17 cellular contexts compared by ENCODE assay signal in genomic region chr1:12228979-12229378, GRCh38. TPM values are rescaled to one million over a fixed set of nuclear protein-coding genes. Genes with fewer than 3 reads are reported as not detected.
A peak's percentile ranks its signal among the peaks of the same experiment; 100 is the strongest.
DNase-seq lines count a peak whose midpoint lies in the region; TF ChIP-seq lines count a peak whose summit lies in the region.
"Had no signal": no experiment of that assay in that cellular context is flagged by ENCODE, and none has a peak within 500 bp of the region (broad histone marks: within the 10 kb centered on the region; RNA-seq: fewer than 3 reads in every experiment).

No MANE protein-coding gene starts in this region.

- no peaks in the 10 kb centered on the region for H3K9me2 ChIP-seq in hepatocyte (replicated peaks; ENCODE audit: insufficient read depth)

- TF ChIP-seq CTCF in brain (conservative IDR thresholded peaks at IDR 0.05) (no peak), neural crest cell (conservative IDR thresholded peaks at IDR 0.05) (no peak), hepatocyte (IDR thresholded peaks at IDR 0.05; ENCODE audit: poor library complexity) (no peak)

- H3K4me3 Mint-ChIP-seq in activated T-cell treated with anti-CD3 and anti-CD28 coated beads, Interleukin-2, amount 50 U/mL, for 24 hours, result peak overlapping the region; percentile 62
- H3K4me3 Mint-ChIP-seq in brain (peak overlapping the region; percentile 75 to 87 (median 81)), neural crest cell (peak overlapping the region; percentile 82)

- H3K4me2 ChIP-seq in hepatocyte, result no peak overlapping the region
- H3K4me2 ChIP-seq: KMS-11 had no signal

- peaks cover 23% of the 10 kb centered on the region for H3K4me1 Mint-ChIP-seq in activated T-cell treated with anti-CD3 and anti-CD28 coated beads, Interleukin-2, amount 50 U/mL, for 24 hours (ENCODE audit: low read depth)
- H3K4me1 Mint-ChIP-seq in brain, result peaks cover 15% of the 10 kb centered on the region
- peaks cover 5% of the 10 kb centered on the region for H3K4me1 Mint-ChIP-seq in neural crest cell

- WGBS in hepatocyte (ENCODE audit: low lambda C conversion rate, missing lambda C conversion rate), result 91% methylated on average over 7 of the region's 7 CpGs

- peaks cover 7% of the 10 kb centered on the region for H3K4me1 ChIP-seq in hepatocyte (ENCODE audit: insufficient read depth)

- no peaks in the 10 kb centered on the region for H3K9me3 Mint-ChIP-seq in activated T-cell treated with anti-CD3 and anti-CD28 coated beads, Interleukin-2, amount 50 U/mL, for 24 hours
- H3K9me3 Mint-ChIP-seq in brain (peaks cover 2 to 6% (median 5%) of the 10 kb centered on the region in 5 experiments), neural crest cell (peaks cover 3% of the 10 kb centered on the region)

- H3K27ac Mint-ChIP-seq in activated T-cell treated with anti-CD3 and anti-CD28 coated beads, Interleukin-2, amount 50 U/mL, for 24 hours, result no peak overlapping the region
- H3K27ac Mint-ChIP-seq in brain (peak overlapping the region in 1 of 5 experiments; percentile 55), neural crest cell (ENCODE audit: unreplicated experiment) (no peak overlapping the region)

- H3K36me3 ChIP-seq in hepatocyte (replicated peaks; ENCODE audit: insufficient read depth, low read depth), result no peaks in the 10 kb centered on the region
- H3K36me3 ChIP-seq: prostate gland had no signal

- peaks cover 40% of the 10 kb centered on the region for H3K79me2 ChIP-seq in hepatocyte

- H3K9me3 ChIP-seq in hepatocyte (ENCODE audit: low read depth), result no peaks in the 10 kb centered on the region
- H3K9me3 ChIP-seq: gastroesophageal sphincter, prostate gland, testis had no signal

- no peaks in the 10 kb centered on the region for H3K27me3 Mint-ChIP-seq in activated T-cell treated with anti-CD3 and anti-CD28 coated beads, Interleukin-2, amount 50 U/mL, for 24 hours
- peaks cover 14% of the 10 kb centered on the region for H3K27me3 Mint-ChIP-seq in brain
- no peaks in the 10 kb centered on the region for H3K27me3 Mint-ChIP-seq in neural crest cell (ENCODE audit: low read depth)

- H3K27ac ChIP-seq in hepatocyte, result no peak overlapping the region
- H3K27ac ChIP-seq: KMS-11, prostate gland had no signal

- no peaks in the 10 kb centered on the region for H3K27me3 ChIP-seq in hepatocyte
- H3K27me3 ChIP-seq: BLaER1 treated with 17β-estradiol and CSF1 and Interleukin-3, amounts not matched to agents 10 nM and 100 nM; gastroesophageal sphincter; testis had no signal

- no peaks in the 10 kb centered on the region for H4K20me1 ChIP-seq in hepatocyte (ENCODE audit: insufficient read depth, poor library complexity, severe bottlenecking)

- H3K4me3 ChIP-seq in hepatocyte, result no peak overlapping the region

- peaks cover 8% of the 10 kb centered on the region for H3K36me3 Mint-ChIP-seq in activated T-cell treated with anti-CD3 and anti-CD28 coated beads, Interleukin-2, amount 50 U/mL, for 24 hours (ENCODE audit: low read depth)
- H3K36me3 Mint-ChIP-seq in brain (peaks cover 5% of the 10 kb centered on the region), neural crest cell (ENCODE audit: low read depth) (no peaks in the 10 kb centered on the region)

- no peak for DNase-seq in activated T-cell treated with anti-CD3 and anti-CD28 coated beads, Interleukin-2, amount 50 U/mL, for 24 hours
- no peak for DNase-seq in activated T-cell treated with anti-CD3 and anti-CD28 coated beads, Interleukin-2, amount 50 U/mL, for 1 hour
- peak; percentile 9 for DNase-seq in RKO (ENCODE audit: low spot score)
- no peak for DNase-seq in neural crest cell (ENCODE audit: low read depth, low spot score)
- no peak for DNase-seq in NCI-H748 treated with DMSO at 0.1 percent for 48 hours (lab: John Stamatoyannopoulos, UW)
- DNase-seq in hepatocyte (ENCODE audit: low spot score), result no peak
- DNase-seq in foreskin melanocyte, result no peak
- DNase-seq: erythroblast, MV-4-11, NCI-H1694, NCI-H774, testis had no signal

- no peak overlapping the region for H2AFZ ChIP-seq in hepatocyte

RNA-seq across cellular contexts. Expression of gene VPS13D, which starts 0.9 kb away (rescaled TPM):
- 16.7 TPM for polyA plus RNA-seq in brain (ENCODE audit: insufficient read depth, low read depth, low replicate concordance)
- total RNA-seq in neural crest cell, result 24.5 and 29.4 TPM in 2 replicates
- total RNA-seq in hepatocyte, result 32.2 and 32.8 TPM in 2 replicates
- polyA plus RNA-seq in hepatocyte, result 7.3 and 10.7 TPM in 2 replicates
